Comparison of ENCODE assay signal across 12 cellular contexts in genomic region chr4:138222041-138222440, GRCh38. TPM values are rescaled to one million over a fixed set of nuclear protein-coding genes. Genes with fewer than 3 reads are reported as not detected.
DNase-seq lines count a peak whose midpoint lies in the region; FAIRE-seq and TF ChIP-seq lines count a peak whose summit lies in the region.
"Had no signal": no experiment of that assay in that cellular context is flagged by ENCODE, and none has a peak within 500 bp of the region (broad histone marks: within the 10 kb centered on the region; RNA-seq: fewer than 3 reads in every experiment).

No MANE protein-coding gene starts in this region.

- no peaks in the 10 kb centered on the region for H3K9me3 ChIP-seq in PC-9 (ENCODE audit: insufficient read depth, low read depth)
- H3K9me3 ChIP-seq in skeletal muscle satellite cell (replicated peaks; ENCODE audit: low read length), result no peaks in the 10 kb centered on the region

- TSS peak; percentile 2 for BruUV-seq in PC-9 (replicated peaks; lab: Mats Ljungman, UMichigan)

- H3K4me2 ChIP-seq in PC-9, result no peak overlapping the region
- peak overlapping the region; percentile 50 for H3K4me2 ChIP-seq in skeletal muscle satellite cell (ENCODE audit: low read length)

- DNase-seq in DMS153 (lab: John Stamatoyannopoulos, UW) (peak; percentile 48), DMS153 treated with DMSO at 0.1 percent for 48 hours (lab: John Stamatoyannopoulos, UW; ENCODE audit: unreplicated experiment) (no peak), PC-9 (no peak), fibroblast of gingiva (ENCODE audit: low read depth) (peak; percentile 94), HPDE6-E6E7 (ENCODE audit: extremely low spot score) (no peak), GM12891 (ENCODE audit: insufficient read length, low spot score) (no peak), T-helper 9 cell (no peak)
- DNase-seq: activated CD4-positive, alpha-beta memory T cell treated with anti-CD3 and anti-CD28 coated beads for 36 hours; NCI-H1105; stimulated activated CD4-positive, alpha-beta T cell treated with anti-CD3 and anti-CD28 coated beads, Interleukin-2, amount 100 ng/mL, for 24 hours had no signal

- peaks cover 11% of the 10 kb centered on the region; the same call in 1 of the 2 replicates for H3F3A ChIP-seq in PC-9 (ENCODE audit: insufficient read depth, low read depth)

- TF ChIP-seq CTCF in PC-9 (conservative IDR thresholded peaks at IDR 0.05), result no peak

- H3K9me2 ChIP-seq in PC-9 (ENCODE audit: insufficient read depth), result no peaks in the 10 kb centered on the region

- no peak for TF ChIP-seq POLR2A in GM12891 (IDR thresholded peaks at IDR 0.05; ENCODE audit: low read depth, low read length)

- no peak overlapping the region for H2AFZ ChIP-seq in PC-9

- H3K79me2 ChIP-seq in PC-9 (ENCODE audit: low read depth), result peaks cover 64% of the 10 kb centered on the region

- peaks cover 9% of the 10 kb centered on the region for H4K20me1 ChIP-seq in PC-9 (ENCODE audit: insufficient read depth)

- H3K36me3 ChIP-seq in PC-9 (ENCODE audit: low read depth) (peaks cover 60% of the 10 kb centered on the region), skeletal muscle satellite cell (ENCODE audit: insufficient read depth, low read length) (peaks cover 29% of the 10 kb centered on the region)

- CTCF ChIA-PET in PC-9 (lab: Charles Lee), result no interaction called here

- no peak overlapping the region for H3K27ac ChIP-seq in PC-9
- H3K27ac ChIP-seq: 22Rv1 had no signal

- H3K4me3 ChIP-seq in PC-9 (no peak overlapping the region), skeletal muscle satellite cell (ENCODE audit: low read length) (no peak overlapping the region)

- H3K4me1 ChIP-seq in PC-9 (replicated peaks; ENCODE audit: insufficient read depth) (no peaks in the 10 kb centered on the region), skeletal muscle satellite cell (ENCODE audit: control insufficient read depth, insufficient read depth, low read length) (peaks cover 22% of the 10 kb centered on the region)

- H3K27me3 ChIP-seq in PC-9 (ENCODE audit: insufficient read depth, low read depth) (no peaks in the 10 kb centered on the region), skeletal muscle satellite cell (ENCODE audit: control insufficient read depth, insufficient read depth, low read length) (no peaks in the 10 kb centered on the region)

- POLR2A ChIA-PET in PC-9 (lab: Charles Lee; ENCODE audit: unreplicated experiment), result no interaction called here

- peak overlapping the region; percentile 15 for H3K9ac ChIP-seq in skeletal muscle satellite cell (ENCODE audit: low read depth, low read length)

- intact Hi-C loops in PC-9 (cut with micrococcal nuclease; ENCODE audit: unreplicated experiment), result no loop called here

- FAIRE-seq in GM12891 (lab: Jason Lieb, UNC), result no peak

TF ChIP-seq in GM12891, 5 proteins besides CTCF, POLR2A, EP300 and RAD21:
- no peak for TF ChIP-seq PAX5 (IDR thresholded peaks at IDR 0.05; ENCODE audit: insufficient read depth, low read length, severe bottlenecking)
- TF ChIP-seq SPI1 (IDR thresholded peaks at IDR 0.05; ENCODE audit: low read depth, low read length), result no peak
- TF ChIP-seq POLR2AphosphoS5 (IDR thresholded peaks at IDR 0.05; ENCODE audit: low read depth, low read length), result no peak
- TF ChIP-seq POU2F2 (IDR thresholded peaks at IDR 0.05; ENCODE audit: low read depth, low read length), result no peak
- TF ChIP-seq TAF1 (IDR thresholded peaks at IDR 0.05; ENCODE audit: low read depth, low read length), result no peak

RNA-seq across cellular contexts. Expression of gene SLC7A11, which starts 20.1 kb away (rescaled TPM):
- 110 and 187 TPM in 2 replicates for total RNA-seq in PC-9 (2021)
- 10.5 and 26.4 TPM in 2 replicates for total RNA-seq in skeletal muscle satellite cell (2012; rRNA removed)
- 0.51 TPM for polyA plus RNA-seq in GM12891 (2012; ENCODE audit: low read depth, missing spikeins)

Comparison
In these comparisons a context has a peak if more than half of its experiments do, and no peak if none do; other contexts are left out.
1. DNase-seq: peak in DMS153 (single experiment) and fibroblast of gingiva (single experiment); none in DMS153 treated with DMSO at 0.1 percent for 48 hours (single experiment), PC-9 (0 of 2), HPDE6-E6E7 (single experiment), GM12891 (single experiment) and T-helper 9 cell (single experiment).